ENCODE assay signal across 25 cellular contexts in genomic region chr7:73972614-73973013, GRCh38. TPM values are rescaled to one million over a fixed set of nuclear protein-coding genes. Genes with fewer than 3 reads are reported as not detected.
"Had no signal": no experiment of that assay in that cellular context is flagged by ENCODE, and none has a peak within 500 bp of the region (broad histone marks: within the 10 kb centered on the region; RNA-seq: fewer than 3 reads in every experiment).

No MANE protein-coding gene starts in this region.

- DNase-seq: activated CD4-positive, alpha-beta memory T cell treated with anti-CD3 and anti-CD28 coated beads for 36 hours; activated CD4-positive, alpha-beta T cell treated with anti-CD3 and anti-CD28 coated beads, Interleukin-2, amount 10 ng/mL, durations not matched to agents 24 days and 14 days; activated CD4-positive, CD25-positive, alpha-beta regulatory T cell treated with anti-CD3 and anti-CD28 coated beads, Interleukin-2, amount 50 U/mL, for 72 hours; activated naive CD4-positive, alpha-beta T cell treated with Interleukin-2 at 50 U/mL for 16 hours; activated naive CD8-positive, alpha-beta T cell treated with anti-CD3 and anti-CD28 coated beads for 36 hours; activated T-cell treated with anti-CD3 and anti-CD28 coated beads, Interleukin-2, amount 50 U/mL, for 48 hours; cerebellar nuclear complex; effector CD8-positive, alpha-beta T cell; esophagus squamous epithelium; foreskin melanocyte; naive thymus-derived CD8-positive, alpha-beta T cell; retina; stimulated activated CD4-positive, alpha-beta T cell treated with anti-CD3 and anti-CD28 coated beads, Interleukin-2, amount 100 ng/mL, for 48 hours; stimulated activated naive CD4-positive, alpha-beta T cell treated with Interleukin-2 at 50 U/mL for 16 hours; T-helper 2 cell; trophoblast cell had no signal

- H3K27me3 ChIP-seq: adrenal gland, ascending aorta, cardiac muscle cell, colonic mucosa, vagina had no signal

- H3K36me3 ChIP-seq: adrenal gland, ascending aorta, cardiac muscle cell, colonic mucosa, esophagus squamous epithelium, prostate gland, thoracic aorta, vagina had no signal

- ATAC-seq: naive thymus-derived CD8-positive, alpha-beta T cell had no signal

- H3K4me3 ChIP-seq: adrenal gland, ascending aorta, cardiac muscle cell, colonic mucosa, esophagus squamous epithelium, prostate gland, thoracic aorta, vagina had no signal

- H3K9me3 ChIP-seq: adrenal gland, ascending aorta, colonic mucosa, esophagus squamous epithelium, prostate gland, thoracic aorta, vagina had no signal

- H3K4me1 ChIP-seq: adrenal gland, colonic mucosa, prostate gland had no signal

- H3K27ac ChIP-seq: adrenal gland, cardiac muscle cell, colonic mucosa, epithelial cell of prostate, esophagus squamous epithelium, prostate gland, vagina had no signal

RNA-seq across cellular contexts. Expression of gene ELN, which starts 55.4 kb away (rescaled TPM):
- total RNA-seq: activated CD4-positive, alpha-beta memory T cell treated with anti-CD3 and anti-CD28 coated beads for 36 hours; activated CD4-positive, alpha-beta T cell treated with anti-CD3 and anti-CD28 coated beads, Interleukin-2, amount 10 ng/mL, durations not matched to agents 24 days and 14 days; activated naive CD8-positive, alpha-beta T cell treated with anti-CD3 and anti-CD28 coated beads for 36 hours; activated T-helper 2 cell treated with anti-CD3 and anti-CD28 coated beads, Interferon-gamma antibody, Interleukin-2, Interleukin-4, amounts not matched to agents 10 μg/mL and 5 μg/mL and 100 μg/mL, durations not matched to agents 14 hours and 24 hours and 36 hours; naive thymus-derived CD8-positive, alpha-beta T cell had no signal
- polyA plus RNA-seq: cardiac muscle cell; naive thymus-derived CD8-positive, alpha-beta T cell had no signal
